ENCODE assay signal across 8 cellular contexts in genomic region chr14:104138098-104138890, GRCh38. TPM values are rescaled to one million over a fixed set of nuclear protein-coding genes. Genes with fewer than 3 reads are reported as not detected.
DNase-seq lines count a peak whose midpoint lies in the region; ATAC-seq lines count a peak whose summit lies in the region.

TSS of gene KIF26A (plus strand) at chr14:104138587. CDS start at chr14:104138723, 136 bp downstream.

- WGBS in iPS DF 6.9 (ENCODE audit: insufficient coverage, insufficient read length), result no CpG with 5 or more reads among the region's 103 CpGs

- H3K27ac Mint-ChIP-seq in activated T-cell treated with anti-CD3 and anti-CD28 coated beads, Interleukin-2, amount 50 U/mL, for 24 hours, result no peak within 1 kb of the TSS

- H3K27ac ChIP-seq in BLaER1 treated with 17β-estradiol and CSF1 and Interleukin-3, amounts not matched to agents 10 nM and 100 nM, result peak within 1 kb of the TSS in 8 of 11 experiments; percentile 60 to 74 (median 70); a peak in 17 of 22 replicates
- no peak within 1 kb of the TSS for H3K27ac ChIP-seq in iPS DF 6.9 (ENCODE audit: low read length)

- ATAC-seq in HG02763 (IDR thresholded peaks at IDR 0.05; ENCODE audit: unreplicated experiment) (no peak), HG03135 (IDR thresholded peaks at IDR 0.05; ENCODE audit: unreplicated experiment) (no peak), HG02973 (IDR thresholded peaks at IDR 0.05; ENCODE audit: unreplicated experiment) (no peak)

- peak within 1 kb of the TSS; percentile 62 to 85 (median 78); a peak in 21 of 22 replicates for H3K9ac ChIP-seq in BLaER1 treated with 17β-estradiol and CSF1 and Interleukin-3, amounts not matched to agents 10 nM and 100 nM
- H3K9ac ChIP-seq in skeletal muscle satellite cell (ENCODE audit: low read depth, low read length), result no peak within 1 kb of the TSS

- H3K4me3 Mint-ChIP-seq in activated T-cell treated with anti-CD3 and anti-CD28 coated beads, Interleukin-2, amount 50 U/mL, for 24 hours, result peak within 1 kb of the TSS; percentile 52

- H3K27me3 ChIP-seq in BLaER1 treated with 17β-estradiol and CSF1 and Interleukin-3, amounts not matched to agents 10 nM and 100 nM, result peaks cover 28 to 53% (median 42%) of the 10 kb centered on the region in 11 experiments
- peaks cover 20% of the 10 kb centered on the region for H3K27me3 ChIP-seq in iPS DF 6.9 (ENCODE audit: control insufficient read depth, insufficient read depth, low read length)
- H3K27me3 ChIP-seq in skeletal muscle satellite cell (ENCODE audit: control insufficient read depth, insufficient read depth, low read length), result peaks cover 61% of the 10 kb centered on the region

- peaks cover 55% of the 10 kb centered on the region for H3K27me3 Mint-ChIP-seq in activated T-cell treated with anti-CD3 and anti-CD28 coated beads, Interleukin-2, amount 50 U/mL, for 24 hours

- peaks cover 34 to 87% (median 75%) of the 10 kb centered on the region in 10 experiments; a peak in 19 of 20 replicates for H3K4me1 ChIP-seq in BLaER1 treated with 17β-estradiol and CSF1 and Interleukin-3, amounts not matched to agents 10 nM and 100 nM
- H3K4me1 ChIP-seq in iPS DF 6.9 (ENCODE audit: control insufficient read depth, insufficient read depth, low read length) (peaks cover 13% of the 10 kb centered on the region), skeletal muscle satellite cell (ENCODE audit: control insufficient read depth, insufficient read depth, low read length) (peaks cover 6% of the 10 kb centered on the region)

- DNase-seq in NCI-H1048 (lab: John Stamatoyannopoulos, UW) (peak; percentile 53), iPS DF 6.9 (ENCODE audit: low read depth, low spot score) (no peak)
- peak; percentile 66 for DNase-seq in activated T-cell treated with anti-CD3 and anti-CD28 coated beads, Interleukin-2, amount 50 U/mL, for 24 hours

- H3K4me3 ChIP-seq in BLaER1 treated with 17β-estradiol and CSF1 and Interleukin-3, amounts not matched to agents 10 nM and 100 nM, result peak within 1 kb of the TSS; percentile 65 to 83 (median 72)
- H3K4me3 ChIP-seq in iPS DF 6.9 (ENCODE audit: low read length) (peak within 1 kb of the TSS; percentile 68), skeletal muscle satellite cell (ENCODE audit: low read length) (peak within 1 kb of the TSS; percentile 56)

- H3K36me3 ChIP-seq in BLaER1 treated with 17β-estradiol and CSF1 and Interleukin-3, amounts not matched to agents 10 nM and 100 nM, result peaks cover 0 to 1% (median 0%) of the 10 kb centered on the region in 11 experiments; a peak in 1 of 22 replicates
- H3K36me3 ChIP-seq in iPS DF 6.9 (ENCODE audit: control insufficient read depth, insufficient read depth, low read length), result no peaks in the 10 kb centered on the region
- no peaks in the 10 kb centered on the region for H3K36me3 ChIP-seq in skeletal muscle satellite cell (ENCODE audit: insufficient read depth, low read length)

- H3K36me3 Mint-ChIP-seq in activated T-cell treated with anti-CD3 and anti-CD28 coated beads, Interleukin-2, amount 50 U/mL, for 24 hours (ENCODE audit: low read depth), result no peaks in the 10 kb centered on the region

- no peaks in the 10 kb centered on the region for H3K9me3 ChIP-seq in BLaER1 treated with 17β-estradiol and CSF1 and Interleukin-3, amounts not matched to agents 10 nM and 100 nM (replicated peaks in 1 of 11)
- H3K9me3 ChIP-seq in iPS DF 6.9 (ENCODE audit: control insufficient read depth, insufficient read depth, low read length), result no peaks in the 10 kb centered on the region
- no peaks in the 10 kb centered on the region for H3K9me3 ChIP-seq in skeletal muscle satellite cell (replicated peaks; ENCODE audit: low read length)

- H3K4me1 Mint-ChIP-seq in activated T-cell treated with anti-CD3 and anti-CD28 coated beads, Interleukin-2, amount 50 U/mL, for 24 hours (ENCODE audit: low read depth), result peaks cover 13% of the 10 kb centered on the region

- H3K9me3 Mint-ChIP-seq in activated T-cell treated with anti-CD3 and anti-CD28 coated beads, Interleukin-2, amount 50 U/mL, for 24 hours, result no peaks in the 10 kb centered on the region

- H3K4me2 ChIP-seq in BLaER1 treated with 17β-estradiol and CSF1 and Interleukin-3, amounts not matched to agents 10 nM and 100 nM, result peak within 1 kb of the TSS; percentile 96 to 100 (median 100)
- peak within 1 kb of the TSS; percentile 69 for H3K4me2 ChIP-seq in skeletal muscle satellite cell (ENCODE audit: low read length)

- peaks cover 0 to 71% (median 59%) of the 10 kb centered on the region in 11 experiments; a peak in 18 of 22 replicates for H4K20me1 ChIP-seq in BLaER1 treated with 17β-estradiol and CSF1 and Interleukin-3, amounts not matched to agents 10 nM and 100 nM

RNA-seq across cellular contexts. Expression of gene KIF26A, which starts in this region (rescaled TPM):
- under 0.01 TPM in 2 replicates for total RNA-seq in skeletal muscle satellite cell (2012; rRNA removed)
